Comparison of ENCODE assay signal across 8 cellular contexts in genomic region chr12:8780389-8780788, GRCh38. TPM values are rescaled to one million over a fixed set of nuclear protein-coding genes. Genes with fewer than 3 reads are reported as not detected.
DNase-seq lines count a peak whose midpoint lies in the region; ATAC-seq, FAIRE-seq and TF ChIP-seq lines count a peak whose summit lies in the region.

No MANE protein-coding gene starts in this region.

- H3K27me3 ChIP-seq in Karpas-422 (ENCODE audit: low read length) = no peaks in the 10 kb centered on the region; the same call in 1 of the 2 replicates

- no peaks in the 10 kb centered on the region for H4K20me1 ChIP-seq in Karpas-422 (ENCODE audit: insufficient read depth, low read depth, low read length)

- no peak overlapping the region for H3K9ac ChIP-seq in Karpas-422 (ENCODE audit: low read length)

- H3K79me2 ChIP-seq in Karpas-422 (ENCODE audit: low read length) = no peaks in the 10 kb centered on the region

- no peaks in the 10 kb centered on the region for H3K9me3 Mint-ChIP-seq in brain
- no peaks in the 10 kb centered on the region for H3K9me3 Mint-ChIP-seq in stimulated activated naive B cell treated with anti-CD40 and anti-IgM and Interleukin-4, amounts not matched to agents 10 μg/mL and 1 μg/mL and 100 μg/mL, for 72 hours

- H3K36me3 Mint-ChIP-seq in brain = peaks cover 25% of the 10 kb centered on the region
- H3K36me3 Mint-ChIP-seq in stimulated activated naive B cell treated with anti-CD40 and anti-IgM and Interleukin-4, amounts not matched to agents 10 μg/mL and 1 μg/mL and 100 μg/mL, for 72 hours = peaks cover 11 to 15% of the 10 kb centered on the region in 2 donors

- H3K4me1 Mint-ChIP-seq in brain = peaks cover 34% of the 10 kb centered on the region
- H3K4me1 Mint-ChIP-seq in stimulated activated naive B cell treated with anti-CD40 and anti-IgM and Interleukin-4, amounts not matched to agents 10 μg/mL and 1 μg/mL and 100 μg/mL, for 72 hours = no peaks in the 10 kb centered on the region

- no peaks in the 10 kb centered on the region for H3K9me3 ChIP-seq in Karpas-422 (ENCODE audit: low read length)

- H3K4me3 ChIP-seq in Karpas-422 (ENCODE audit: low read length) = no peak overlapping the region

- no peaks in the 10 kb centered on the region for H3K9me2 ChIP-seq in Karpas-422 (replicated peaks; ENCODE audit: insufficient read depth, low read length)

- DNase-seq in D721Med (ENCODE audit: insufficient read length, low spot score) = no peak
- peak; percentile 62 for DNase-seq in Karpas-422
- peak; percentile 43 for DNase-seq in medulla oblongata (ENCODE audit: extremely low spot score)
- no peak for DNase-seq in stimulated activated naive B cell treated with anti-CD40 and anti-IgM and Interleukin-4, amounts not matched to agents 10 μg/mL and 1 μg/mL and 100 μg/mL, for 72 hours

- H2AFZ ChIP-seq in Karpas-422 (ENCODE audit: low read length) = no peak overlapping the region

- H3K4me3 Mint-ChIP-seq in brain = peak overlapping the region in 1 of 5 experiments; percentile 8
- no peak overlapping the region for H3K4me3 Mint-ChIP-seq in stimulated activated naive B cell treated with anti-CD40 and anti-IgM and Interleukin-4, amounts not matched to agents 10 μg/mL and 1 μg/mL and 100 μg/mL, for 72 hours

- no peak for FAIRE-seq in D721Med (lab: Jason Lieb, UNC)

- peak overlapping the region in 4 of 5 experiments; percentile 2 to 99 (median 31) for H3K27ac Mint-ChIP-seq in brain
- H3K27ac Mint-ChIP-seq in stimulated activated naive B cell treated with anti-CD40 and anti-IgM and Interleukin-4, amounts not matched to agents 10 μg/mL and 1 μg/mL and 100 μg/mL, for 72 hours = no peak overlapping the region

- H3K4me1 ChIP-seq in Karpas-422 (ENCODE audit: low read length) = no peaks in the 10 kb centered on the region

- no peaks in the 10 kb centered on the region for H3K27me3 Mint-ChIP-seq in brain
- no peaks in the 10 kb centered on the region for H3K27me3 Mint-ChIP-seq in stimulated activated naive B cell treated with anti-CD40 and anti-IgM and Interleukin-4, amounts not matched to agents 10 μg/mL and 1 μg/mL and 100 μg/mL, for 72 hours

- H3K4me2 ChIP-seq in Karpas-422 (ENCODE audit: low read depth, low read length, poor library complexity, severe bottlenecking) = no peak overlapping the region

- TF ChIP-seq CTCF in D721Med (IDR thresholded peaks at IDR 0.05; ENCODE audit: insufficient read depth, missing control alignments) = peak; percentile 17
- TF ChIP-seq CTCF in brain (conservative IDR thresholded peaks at IDR 0.05) = peak; percentile 49 to 64

- ATAC-seq in stimulated activated naive B cell treated with anti-CD40 and anti-IgM and Interleukin-4, amounts not matched to agents 10 μg/mL and 1 μg/mL and 100 μg/mL, for 72 hours (replicated peaks) = no peak
- no peak for ATAC-seq in HG02588 (IDR thresholded peaks at IDR 0.05; ENCODE audit: unreplicated experiment)
- no peak for ATAC-seq in HG02938 (IDR thresholded peaks at IDR 0.05; ENCODE audit: unreplicated experiment)
- ATAC-seq in GM19035 (IDR thresholded peaks at IDR 0.05; ENCODE audit: unreplicated experiment) = no peak

- no peaks in the 10 kb centered on the region for H3K36me3 ChIP-seq in Karpas-422 (ENCODE audit: insufficient read depth, low read length)

- H3K27ac ChIP-seq in Karpas-422 (ENCODE audit: low read length) = no peak overlapping the region

RNA-seq across cellular contexts. Expression of gene A2ML1, which starts 42.0 kb away (rescaled TPM):
- total RNA-seq in Karpas-422 (2014; rRNA removed; shearing (Covaris generic); ENCODE audit: low replicate concordance) = not detected in 2 replicates
- 1.3 TPM for polyA plus RNA-seq in brain (ENCODE audit: insufficient read depth, low read depth, low replicate concordance)

Comparison
In these comparisons a context has a peak if more than half of its experiments do, and no peak if none do; other contexts are left out.
1. DNase-seq: peak in Karpas-422 (single experiment) and medulla oblongata (single experiment); none in D721Med (single experiment) and stimulated activated naive B cell treated with anti-CD40 and anti-IgM and Interleukin-4, amounts not matched to agents 10 μg/mL and 1 μg/mL and 100 μg/mL, for 72 hours (single experiment).